2 cellular contexts compared by ENCODE assay signal in genomic region chr1:192225713-192226112, GRCh38.
TF ChIP-seq lines count a peak whose summit lies in the region.

No MANE protein-coding gene starts in this region.

TF ChIP-seq in K562, 482 proteins besides CTCF, POLR2A, EP300 and RAD21 (continued from another document):
- TF ChIP-seq TAF9B (IDR thresholded peaks at IDR 0.05; ENCODE audit: partially characterized antibody) (no peak), FOXK1 (CRISPR knock-in tag; IDR thresholded peaks at IDR 0.05; ENCODE audit: borderline replicate concordance) (no peak), ZBTB2 (IDR thresholded peaks at IDR 0.05) (no peak), AFF4 (CRISPR knock-in tag; IDR thresholded peaks at IDR 0.05) (no peak), ZBTB17 (CRISPR knock-in tag; IDR thresholded peaks at IDR 0.05) (no peak), STAT5B (CRISPR knock-in tag; IDR thresholded peaks at IDR 0.05) (no peak), MAFG (tag; conservative IDR thresholded peaks at IDR 0.05) (peak; percentile 46), C11orf30 (IDR thresholded peaks at IDR 0.05; ENCODE audit: low read depth) (peak; percentile 39; the same call in 1 of the 2 replicates), RFX7 (CRISPR knock-in tag; IDR thresholded peaks at IDR 0.05) (no peak), HMBOX1 (IDR thresholded peaks at IDR 0.05) (peak; percentile 86), CEBPG (CRISPR knock-in tag; IDR thresholded peaks at IDR 0.05) (no peak), CEBPG (tag; conservative IDR thresholded peaks at IDR 0.05 in 1 of 2, IDR thresholded peaks at IDR 0.05 in 1 of 2) (0 out of 4 replicates have a peak, but pooled peaks of 1 of the 2 experiments have one; percentile 23), USF2 (CRISPR knock-in tag; IDR thresholded peaks at IDR 0.05) (no peak), NFE2 (IDR thresholded peaks at IDR 0.05; ENCODE audit: low read depth) (peak; percentile 28; the same call in 1 of the 2 replicates)

TF ChIP-seq in SK-N-SH, 30 proteins besides CTCF, POLR2A, EP300 and RAD21 (continued from another document):
- TF ChIP-seq YY1 (IDR thresholded peaks at IDR 0.05; ENCODE audit: low read depth) = no peak
- no peak for TF ChIP-seq TCF12 (IDR thresholded peaks at IDR 0.05)
- no peak for TF ChIP-seq TEAD4 (IDR thresholded peaks at IDR 0.05; ENCODE audit: borderline replicate concordance, insufficient read depth)
- TF ChIP-seq NFIC (IDR thresholded peaks at IDR 0.05; ENCODE audit: borderline replicate concordance) = no peak
- no peak for TF ChIP-seq SMC3 (IDR thresholded peaks at IDR 0.05; ENCODE audit: low read depth, low read length)
- TF ChIP-seq MXI1 (IDR thresholded peaks at IDR 0.05; ENCODE audit: low read depth, low read length) = no peak
- no peak for TF ChIP-seq FOSL2 (IDR thresholded peaks at IDR 0.05; ENCODE audit: borderline replicate concordance, low read depth)
- TF ChIP-seq TAF1 (IDR thresholded peaks at IDR 0.05; ENCODE audit: borderline replicate concordance, low read depth, low read length) = no peak
- TF ChIP-seq REST (IDR thresholded peaks at IDR 0.05; ENCODE audit: low read depth, low read length) = no peak
